Comparison of ENCODE assay signal across 22 cellular contexts in the genomic region with DNA sequence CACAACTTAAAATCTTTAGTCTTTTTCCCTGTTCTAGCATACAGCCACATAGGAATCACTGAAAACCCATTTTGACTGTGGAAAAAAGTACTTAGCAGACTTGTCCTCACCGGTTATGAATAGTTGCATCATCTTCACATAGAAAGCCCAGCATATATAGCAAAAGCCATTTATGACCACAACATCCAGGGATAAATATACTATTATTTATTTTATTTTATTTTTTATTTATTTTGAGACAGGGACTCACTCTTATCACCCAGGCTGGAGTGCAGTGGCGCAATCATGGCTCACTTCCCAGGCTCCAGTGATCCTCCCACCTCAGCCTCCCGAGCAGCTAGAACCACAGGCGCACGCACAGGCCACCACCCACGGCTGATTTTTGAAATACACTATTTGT.
DNase-seq lines count a peak whose midpoint lies in the region; ATAC-seq, FAIRE-seq and TF ChIP-seq lines count a peak whose summit lies in the region.
"Had no signal": no experiment of that assay in that cellular context is flagged by ENCODE, and none has a peak within 500 bp of the region (broad histone marks: within the 10 kb centered on the region; RNA-seq: fewer than 3 reads in every experiment).

No MANE protein-coding gene starts in this region.

- intact Hi-C loops in CD4-positive, alpha-beta memory T cell (cut with micrococcal nuclease): no loop called here

- peak overlapping the region; percentile 92 for H3K27ac Mint-ChIP-seq in activated T-cell treated with anti-CD3 and anti-CD28 coated beads, Interleukin-2, amount 50 U/mL, for 24 hours
- peak overlapping the region; percentile 91 for H3K27ac Mint-ChIP-seq in activated T-helper 17 cell treated with anti-CD3 and anti-CD28 coated beads, Interleukin-2, amount 50 U/mL, for 72 hours
- H3K27ac Mint-ChIP-seq in CD4-positive, alpha-beta memory T cell: no peak overlapping the region

- no peaks in the 10 kb centered on the region for H3K9me3 ChIP-seq in CD4-positive, alpha-beta memory T cell (ENCODE audit: control insufficient read depth in 1 of 2, low read length in 2 of 2)

- no peak overlapping the region for H3K4me3 ChIP-seq in CD4-positive, alpha-beta memory T cell (ENCODE audit: low read length in 2 of 2)
- H3K4me3 ChIP-seq: GM23248 had no signal

- no peaks in the 10 kb centered on the region for H3K27me3 ChIP-seq in CD4-positive, alpha-beta memory T cell (ENCODE audit: insufficient read depth, low read length)

- no peak for DNase-seq in activated T-cell treated with anti-CD3 and anti-CD28 coated beads, Interleukin-2, amount 50 U/mL, for 24 hours
- DNase-seq in activated T-cell treated with anti-CD3 and anti-CD28 coated beads, Interleukin-2, amount 50 U/mL, for 1 hour: no peak
- DNase-seq in GM12891 (ENCODE audit: insufficient read length, low spot score) (no peak), iris pigment epithelial cell (ENCODE audit: low read depth) (peak; percentile 45), cerebellar cortex (ENCODE audit: low spot score) (no peak)
- no peak for DNase-seq in CD4-positive, alpha-beta memory T cell
- DNase-seq: 8988T, COR-L47, DMS 273 treated with DMSO at 0.1 percent for 48 hours, DND-41, GM23248, NCI-H187, NCI-H2107, NCI-H345, NCI-H524 treated with DMSO at 0.1 percent for 48 hours, PC-3, SIG-M5 had no signal

- H3K36me3 Mint-ChIP-seq in activated T-cell treated with anti-CD3 and anti-CD28 coated beads, Interleukin-2, amount 50 U/mL, for 24 hours (ENCODE audit: low read depth): peaks cover 97% of the 10 kb centered on the region
- peaks cover 91% of the 10 kb centered on the region for H3K36me3 Mint-ChIP-seq in activated T-helper 17 cell treated with anti-CD3 and anti-CD28 coated beads, Interleukin-2, amount 50 U/mL, for 72 hours (ENCODE audit: low read depth)
- H3K36me3 Mint-ChIP-seq in CD4-positive, alpha-beta memory T cell: peaks cover 65 to 77% of the 10 kb centered on the region in 2 donors

- no peak overlapping the region for H3K27ac ChIP-seq in CD4-positive, alpha-beta memory T cell (ENCODE audit: low read depth, low read length)
- H3K27ac ChIP-seq: GM23248, RWPE1 had no signal

- H3K9me3 Mint-ChIP-seq in activated T-cell treated with anti-CD3 and anti-CD28 coated beads, Interleukin-2, amount 50 U/mL, for 24 hours: no peaks in the 10 kb centered on the region
- H3K9me3 Mint-ChIP-seq in activated T-helper 17 cell treated with anti-CD3 and anti-CD28 coated beads, Interleukin-2, amount 50 U/mL, for 72 hours: no peaks in the 10 kb centered on the region
- peaks cover 0 to 6% (median 0%) of the 10 kb centered on the region in 8 donors for H3K9me3 Mint-ChIP-seq in CD4-positive, alpha-beta memory T cell

- no peaks in the 10 kb centered on the region for H3K4me1 ChIP-seq in CD4-positive, alpha-beta memory T cell (ENCODE audit: insufficient read depth, low read length)

- FAIRE-seq in GM12891 (lab: Jason Lieb, UNC): peak; percentile 20

- H3K36me3 ChIP-seq in CD4-positive, alpha-beta memory T cell (ENCODE audit: insufficient read depth, low read length): peaks cover 12% of the 10 kb centered on the region

- ATAC-seq in activated T-helper 17 cell treated with anti-CD3 and anti-CD28 coated beads, Interleukin-2, amount 50 U/mL, for 72 hours (replicated peaks): no peak
- ATAC-seq in GM18498 (IDR thresholded peaks at IDR 0.05; ENCODE audit: unreplicated experiment): no peak
- ATAC-seq: HCT116, PC-3 had no signal

- H3K27me3 Mint-ChIP-seq in activated T-cell treated with anti-CD3 and anti-CD28 coated beads, Interleukin-2, amount 50 U/mL, for 24 hours: no peaks in the 10 kb centered on the region
- H3K27me3 Mint-ChIP-seq in activated T-helper 17 cell treated with anti-CD3 and anti-CD28 coated beads, Interleukin-2, amount 50 U/mL, for 72 hours: no peaks in the 10 kb centered on the region
- H3K27me3 Mint-ChIP-seq in CD4-positive, alpha-beta memory T cell: no peaks in the 10 kb centered on the region

- H3K4me3 Mint-ChIP-seq in activated T-cell treated with anti-CD3 and anti-CD28 coated beads, Interleukin-2, amount 50 U/mL, for 24 hours: no peak overlapping the region
- H3K4me3 Mint-ChIP-seq in activated T-helper 17 cell treated with anti-CD3 and anti-CD28 coated beads, Interleukin-2, amount 50 U/mL, for 72 hours: no peak overlapping the region
- no peak overlapping the region for H3K4me3 Mint-ChIP-seq in CD4-positive, alpha-beta memory T cell
- H3K4me3 Mint-ChIP-seq: CD14-positive monocyte had no signal

- TF ChIP-seq POLR2A in GM12891 (IDR thresholded peaks at IDR 0.05; ENCODE audit: low read depth, low read length): no peak

- POLR2A ChIA-PET in CD4-positive, alpha-beta memory T cell (lab: Charles Lee; ENCODE audit: partially characterized antibody): no interaction called here

- CTCF ChIA-PET in CD4-positive, alpha-beta memory T cell (lab: Charles Lee; ENCODE audit: partially characterized antibody): no interaction called here

- peaks cover 52% of the 10 kb centered on the region for H3K4me1 Mint-ChIP-seq in activated T-cell treated with anti-CD3 and anti-CD28 coated beads, Interleukin-2, amount 50 U/mL, for 24 hours (ENCODE audit: low read depth)
- peaks cover 19% of the 10 kb centered on the region for H3K4me1 Mint-ChIP-seq in activated T-helper 17 cell treated with anti-CD3 and anti-CD28 coated beads, Interleukin-2, amount 50 U/mL, for 72 hours
- peaks cover 9 to 14% (median 13%) of the 10 kb centered on the region in 4 donors for H3K4me1 Mint-ChIP-seq in CD4-positive, alpha-beta memory T cell
- H3K4me1 Mint-ChIP-seq: CD14-positive monocyte had no signal

TF ChIP-seq in GM12891, 5 proteins besides CTCF, POLR2A, EP300 and RAD21:
- TF ChIP-seq TAF1 (IDR thresholded peaks at IDR 0.05; ENCODE audit: low read depth, low read length): no peak
- TF ChIP-seq POU2F2 (IDR thresholded peaks at IDR 0.05; ENCODE audit: low read depth, low read length): no peak
- no peak for TF ChIP-seq PAX5 (IDR thresholded peaks at IDR 0.05; ENCODE audit: insufficient read depth, low read length, severe bottlenecking)

Comparison
In these comparisons a context has a peak if more than half of its experiments do, and no peak if none do; other contexts are left out.
1. H3K27ac Mint-ChIP-seq: peak in activated T-cell treated with anti-CD3 and anti-CD28 coated beads, Interleukin-2, amount 50 U/mL, for 24 hours (single experiment) and activated T-helper 17 cell treated with anti-CD3 and anti-CD28 coated beads, Interleukin-2, amount 50 U/mL, for 72 hours (single experiment); none in CD4-positive, alpha-beta memory T cell (0 of 7).